Comparison of ENCODE assay signal across 8 cellular contexts in the genomic region with DNA sequence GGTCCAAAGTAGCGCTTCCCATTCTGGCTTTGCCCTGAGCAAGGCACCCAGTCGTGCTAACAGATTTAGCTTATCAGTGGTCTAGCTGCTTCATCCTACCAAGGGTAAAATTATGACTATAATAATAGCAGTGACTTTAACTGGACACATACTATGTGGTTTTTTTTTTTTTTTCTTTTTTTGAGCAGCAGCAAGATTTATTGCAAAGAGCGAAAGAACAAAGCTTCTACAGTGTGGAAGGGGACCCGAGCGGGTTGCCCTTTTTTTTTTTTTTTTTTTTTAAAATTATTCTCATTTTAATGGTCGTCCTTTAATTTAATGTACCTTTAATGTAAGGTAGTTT. TPM values are rescaled to one million over a fixed set of nuclear protein-coding genes. Genes with fewer than 3 reads are reported as not detected.
A peak's percentile ranks its signal among the peaks of the same experiment; 100 is the strongest.
DNase-seq lines count a peak whose midpoint lies in the region; FAIRE-seq and TF ChIP-seq lines count a peak whose summit lies in the region.

No MANE protein-coding gene starts in this region.

- H3K9me3 ChIP-seq in SJSA1 (replicated peaks), result no peaks in the 10 kb centered on the region

- no peaks in the 10 kb centered on the region for H3K36me3 ChIP-seq in SJSA1

- peak overlapping the region; percentile 85 for H3K4me3 ChIP-seq in GM12864 (ENCODE audit: low read depth, low read length)
- H3K4me3 ChIP-seq in SJSA1, result peak overlapping the region; percentile 58
- peak overlapping the region; percentile 69 for H3K4me3 ChIP-seq in fibroblast of pulmonary artery (replicated peaks; ENCODE audit: low read depth, low read length)
- peak overlapping the region; percentile 77 for H3K4me3 ChIP-seq in retinal pigment epithelial cell (ENCODE audit: low read length)

- FAIRE-seq in GM19239 (lab: Jason Lieb, UNC), result no peak

- peak overlapping the region; percentile 48 for H3K27ac ChIP-seq in SJSA1

- DNase-seq in GM12864 (ENCODE audit: low read depth), result no peak
- no peak for DNase-seq in SJSA1 (ENCODE audit: low read depth in 1 of 2, low spot score in 2 of 2)
- no peak for DNase-seq in fibroblast of pulmonary artery (ENCODE audit: low read depth)
- DNase-seq in retinal pigment epithelial cell (ENCODE audit: low read depth), result no peak
- no peak for DNase-seq in NCI-H526 treated with DMSO at 0.1 percent for 48 hours (lab: John Stamatoyannopoulos, UW)
- no peak for DNase-seq in NAMALWA (ENCODE audit: low spot score)
- no peak for DNase-seq in GM19239 (ENCODE audit: insufficient read length, low spot score)
- DNase-seq in cortex of kidney (lab: John Stamatoyannopoulos, UW), result no peak

- H3K27me3 ChIP-seq in SJSA1 (replicated peaks), result no peaks in the 10 kb centered on the region

- peaks cover 6% of the 10 kb centered on the region for H3K4me1 ChIP-seq in SJSA1 (replicated peaks)

- no peak for TF ChIP-seq CTCF in GM12864 (IDR thresholded peaks at IDR 0.05; ENCODE audit: low read depth, low read length, missing control alignments)
- TF ChIP-seq CTCF in fibroblast of pulmonary artery (IDR thresholded peaks at IDR 0.05; ENCODE audit: low read length, missing control alignments), result no peak
- TF ChIP-seq CTCF in retinal pigment epithelial cell (conservative IDR thresholded peaks at IDR 0.05; ENCODE audit: low read depth, low read length), result no peak

RNA-seq across cellular contexts. Expression of a gene that starts 0.5 kb away (rescaled TPM):
- total RNA-seq in SJSA1 (2014; rRNA removed; shearing (Covaris generic)), result 1.3 and 2.3 TPM in 2 replicates
